ENCODE assay signal across 24 cellular contexts in the genomic region with DNA sequence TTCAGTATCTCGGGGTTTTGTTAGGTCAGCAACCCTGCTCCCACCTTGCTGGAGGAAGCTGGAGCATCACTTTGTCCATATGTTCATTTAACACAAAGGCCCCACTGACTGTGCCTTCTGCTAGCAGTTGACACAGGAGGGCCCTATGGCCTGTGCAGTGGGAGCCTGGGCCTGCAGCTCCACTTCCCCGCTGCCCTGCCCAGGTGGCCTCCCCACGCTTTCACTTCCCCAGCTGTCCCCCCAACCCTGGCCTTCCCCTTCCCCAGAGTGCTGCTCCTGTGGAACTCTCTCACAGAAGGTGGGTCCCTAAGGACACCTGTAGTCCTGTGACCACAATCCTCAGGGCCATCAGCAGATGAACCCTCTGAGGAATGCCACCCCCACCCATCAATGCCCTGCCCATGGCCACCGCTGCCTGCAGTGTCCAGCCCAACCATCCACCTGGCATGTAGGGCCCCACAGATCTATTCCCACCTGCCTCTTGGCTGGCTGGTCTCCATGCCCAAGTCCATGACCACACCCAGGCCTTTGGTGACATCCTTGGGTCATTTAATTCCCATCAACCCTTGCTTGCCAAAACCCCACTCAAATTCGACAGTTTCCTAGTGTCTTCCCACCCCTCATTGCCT. TPM values are rescaled to one million over a fixed set of nuclear protein-coding genes. Genes with fewer than 3 reads are reported as not detected.
DNase-seq lines count a peak whose midpoint lies in the region; ATAC-seq and TF ChIP-seq lines count a peak whose summit lies in the region.
"Had no signal": no experiment of that assay in that cellular context is flagged by ENCODE, and none has a peak within 500 bp of the region (broad histone marks: within the 10 kb centered on the region; RNA-seq: fewer than 3 reads in every experiment).

No MANE protein-coding gene starts in this region.

- no peak overlapping the region for H3K27ac ChIP-seq in right atrium auricular region

- DNase-seq in cardiac septum (ENCODE audit: low spot score), result peak; percentile 38
- no peak for DNase-seq in right atrium auricular region (ENCODE audit: low spot score)
- DNase-seq in endothelial cell (ENCODE audit: low spot score), result no peak
- no peak for DNase-seq in HuH-7 (ENCODE audit: low spot score)
- DNase-seq: BE2C; C1 segment of cervical spinal cord; CD4-positive, CD25-positive, alpha-beta regulatory T cell; CD8-positive, alpha-beta memory T cell; COR-L47; DMS 273 treated with DMSO at 0.1 percent for 48 hours; DMS53; DND-41; EL; GOT3; H7; HFFc6 had no signal

- H3K9me3 ChIP-seq in right atrium auricular region, result no peaks in the 10 kb centered on the region
- H3K9me3 ChIP-seq: BE2C had no signal

- H3K27ac Mint-ChIP-seq in endothelial cell (ENCODE audit: unreplicated experiment), result no peak overlapping the region
- H3K27ac Mint-ChIP-seq in stimulated activated memory B cell treated with anti-CD40 and anti-IgM and Interleukin-4, amounts not matched to agents 10 μg/mL and 1 μg/mL and 100 μg/mL, for 72 hours, result no peak overlapping the region
- H3K27ac Mint-ChIP-seq: CD4-positive, CD25-positive, alpha-beta regulatory T cell; HFFc6; IgD-negative memory B cell had no signal

- TF ChIP-seq CTCF in right atrium auricular region (IDR thresholded peaks at IDR 0.05), result no peak
- TF ChIP-seq CTCF in endothelial cell (IDR thresholded peaks at IDR 0.05; ENCODE audit: unreplicated experiment), result no peak

- peak overlapping the region; percentile 47 for H3K4me3 Mint-ChIP-seq in endothelial cell (ENCODE audit: unreplicated experiment)
- no peak overlapping the region for H3K4me3 Mint-ChIP-seq in stimulated activated memory B cell treated with anti-CD40 and anti-IgM and Interleukin-4, amounts not matched to agents 10 μg/mL and 1 μg/mL and 100 μg/mL, for 72 hours
- H3K4me3 Mint-ChIP-seq: CD4-positive, CD25-positive, alpha-beta regulatory T cell; CD8-positive, alpha-beta memory T cell; HFFc6; IgD-negative memory B cell had no signal

- H3K4me1 Mint-ChIP-seq in endothelial cell (ENCODE audit: unreplicated experiment), result peaks cover 4% of the 10 kb centered on the region
- H3K4me1 Mint-ChIP-seq in stimulated activated memory B cell treated with anti-CD40 and anti-IgM and Interleukin-4, amounts not matched to agents 10 μg/mL and 1 μg/mL and 100 μg/mL, for 72 hours, result peaks cover 9% of the 10 kb centered on the region
- H3K4me1 Mint-ChIP-seq: CD4-positive, CD25-positive, alpha-beta regulatory T cell; CD8-positive, alpha-beta memory T cell; IgD-negative memory B cell had no signal

- peaks cover 11% of the 10 kb centered on the region for H3K27me3 Mint-ChIP-seq in endothelial cell (ENCODE audit: unreplicated experiment)
- peaks cover 54% of the 10 kb centered on the region for H3K27me3 Mint-ChIP-seq in stimulated activated memory B cell treated with anti-CD40 and anti-IgM and Interleukin-4, amounts not matched to agents 10 μg/mL and 1 μg/mL and 100 μg/mL, for 72 hours

- no peaks in the 10 kb centered on the region for H3K9me3 Mint-ChIP-seq in endothelial cell (ENCODE audit: unreplicated experiment)
- no peaks in the 10 kb centered on the region for H3K9me3 Mint-ChIP-seq in stimulated activated memory B cell treated with anti-CD40 and anti-IgM and Interleukin-4, amounts not matched to agents 10 μg/mL and 1 μg/mL and 100 μg/mL, for 72 hours
- H3K9me3 Mint-ChIP-seq: CD4-positive, CD25-positive, alpha-beta regulatory T cell; CD8-positive, alpha-beta memory T cell; HFFc6; IgD-negative memory B cell had no signal

- H3K36me3 ChIP-seq in right atrium auricular region, result no peaks in the 10 kb centered on the region
- H3K36me3 ChIP-seq: BE2C had no signal

- peak; percentile 38 for ATAC-seq in stimulated activated memory B cell treated with anti-CD40 and anti-IgM and Interleukin-4, amounts not matched to agents 10 μg/mL and 1 μg/mL and 100 μg/mL, for 72 hours
- ATAC-seq in GM18502 (IDR thresholded peaks at IDR 0.05; ENCODE audit: poor library complexity, unreplicated experiment) (no peak), GM19023 (IDR thresholded peaks at IDR 0.05; ENCODE audit: unreplicated experiment) (no peak)
- ATAC-seq: GM12878, HCT116 had no signal

- no peaks in the 10 kb centered on the region for H3K27me3 ChIP-seq in right atrium auricular region
- H3K27me3 ChIP-seq: BE2C had no signal

- intact Hi-C loops in cardiac septum (cut with DNase I), result no loop called here

- no peaks in the 10 kb centered on the region for H3K4me1 ChIP-seq in right atrium auricular region

- H3K36me3 Mint-ChIP-seq in endothelial cell (ENCODE audit: low read depth, unreplicated experiment), result peaks cover 4% of the 10 kb centered on the region
- no peaks in the 10 kb centered on the region for H3K36me3 Mint-ChIP-seq in stimulated activated memory B cell treated with anti-CD40 and anti-IgM and Interleukin-4, amounts not matched to agents 10 μg/mL and 1 μg/mL and 100 μg/mL, for 72 hours
- H3K36me3 Mint-ChIP-seq: CD4-positive, CD25-positive, alpha-beta regulatory T cell; CD8-positive, alpha-beta memory T cell; IgD-negative memory B cell had no signal

- H3K4me3 ChIP-seq in right atrium auricular region, result no peak overlapping the region
- H3K4me3 ChIP-seq: GM12878 had no signal

RNA-seq across cellular contexts. Expression of gene TBC1D21, which starts 13.5 kb away (rescaled TPM):
- total RNA-seq in cardiac septum (not detected), right atrium auricular region (not detected), endothelial cell (ENCODE audit: unreplicated experiment) (not detected)
- total RNA-seq: A172; CD4-positive, CD25-positive, alpha-beta regulatory T cell; CD8-positive, alpha-beta memory T cell; G401; GM12878; H7; HFFc6 had no signal

RNA-seq across cellular contexts. Expression of gene LOXL1, which starts 39.4 kb away (rescaled TPM):
- total RNA-seq in cardiac septum, result 29.1 TPM
- total RNA-seq in right atrium auricular region, result 10 to 100 TPM; 22.2 to 59.0 TPM
- total RNA-seq in endothelial cell (ENCODE audit: unreplicated experiment), result 156 TPM
